27 cellular contexts compared by ENCODE assay signal in the genomic region with DNA sequence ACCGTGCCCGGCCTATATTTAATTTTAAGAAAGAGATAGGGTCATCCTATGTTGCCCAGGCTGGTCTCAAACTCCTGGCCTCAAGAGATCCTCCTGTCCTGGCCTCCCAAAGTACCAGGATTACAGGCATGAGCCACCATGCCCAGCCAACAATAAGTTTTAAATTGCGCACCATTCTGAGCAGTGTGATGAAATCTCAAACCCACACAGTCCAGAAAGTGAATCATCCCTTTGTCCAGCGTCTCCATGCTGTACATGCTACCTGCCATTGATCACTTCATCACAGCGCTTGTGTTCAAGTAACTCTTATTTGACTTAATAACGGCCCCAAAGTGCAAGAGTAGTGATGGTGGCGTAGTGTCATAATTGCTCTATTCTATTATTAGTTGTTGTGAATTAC.
"Had no signal": no experiment of that assay in that cellular context is flagged by ENCODE, and none has a peak within 500 bp of the region (broad histone marks: within the 10 kb centered on the region; RNA-seq: fewer than 3 reads in every experiment).

No MANE protein-coding gene starts in this region.

- ATAC-seq: left lobe of liver; mucosa of descending colon; natural killer cell treated with Interleukin-12 subunit alpha and Interleukin-12 subunit beta and Interleukin-15 and Interleukin-18, amount 100 ng/mL, for 72 hours; pancreas; right lobe of liver; stimulated activated naive B cell treated with anti-CD40 and anti-IgM and Interleukin-4, amounts not matched to agents 10 μg/mL and 1 μg/mL and 100 μg/mL, for 72 hours; upper lobe of right lung had no signal

- H3K4me3 Mint-ChIP-seq: mesothelial cell of epicardium; naive B cell; natural killer cell treated with Interleukin-12 subunit alpha and Interleukin-12 subunit beta and Interleukin-15 and Interleukin-18, amount 100 ng/mL, for 72 hours; neural crest cell; stimulated activated naive B cell treated with anti-CD40 and anti-IgM and Interleukin-4, amounts not matched to agents 10 μg/mL and 1 μg/mL and 100 μg/mL, for 72 hours; stimulated activated naive CD8-positive, alpha-beta T cell treated with anti-CD3 and anti-CD28 coated beads, Interleukin-15, Interleukin-2, amounts not matched to agents 100 ng/mL and 50 ng/mL, for 24 hours had no signal

- H3K27ac ChIP-seq: coronary artery, esophagus squamous epithelium, neutrophil, pancreas, right lobe of liver, thoracic aorta, upper lobe of right lung, uterus had no signal

- H3K27me3 ChIP-seq: esophagus squamous epithelium, neutrophil, pancreas, right lobe of liver, tibial nerve, upper lobe of right lung, uterus had no signal

- H3K4me1 ChIP-seq: right lobe of liver, upper lobe of right lung, uterus had no signal

- H3K9me3 Mint-ChIP-seq: mesothelial cell of epicardium; naive B cell; natural killer cell treated with Interleukin-12 subunit alpha and Interleukin-12 subunit beta and Interleukin-15 and Interleukin-18, amount 100 ng/mL, for 72 hours; neural crest cell; stimulated activated naive B cell treated with anti-CD40 and anti-IgM and Interleukin-4, amounts not matched to agents 10 μg/mL and 1 μg/mL and 100 μg/mL, for 72 hours; stimulated activated naive CD8-positive, alpha-beta T cell treated with anti-CD3 and anti-CD28 coated beads, Interleukin-15, Interleukin-2, amounts not matched to agents 100 ng/mL and 50 ng/mL, for 24 hours had no signal

- H3K4me3 ChIP-seq: coronary artery, esophagus squamous epithelium, lung, mucosa of descending colon, pancreas, right lobe of liver, thoracic aorta, tibial nerve, upper lobe of right lung, uterus had no signal

- H3K36me3 Mint-ChIP-seq: natural killer cell treated with Interleukin-12 subunit alpha and Interleukin-12 subunit beta and Interleukin-15 and Interleukin-18, amount 100 ng/mL, for 72 hours had no signal

- H3K9me3 ChIP-seq: esophagus squamous epithelium, mucosa of descending colon, neutrophil, pancreas, right lobe of liver, thoracic aorta, tibial nerve, upper lobe of right lung, uterus had no signal

- H3K36me3 ChIP-seq: esophagus squamous epithelium, neutrophil, pancreas, right lobe of liver, thoracic aorta, tibial nerve, upper lobe of right lung, uterus had no signal

- H3K27ac Mint-ChIP-seq: natural killer cell treated with Interleukin-12 subunit alpha and Interleukin-12 subunit beta and Interleukin-15 and Interleukin-18, amount 100 ng/mL, for 72 hours; stimulated activated naive B cell treated with anti-CD40 and anti-IgM and Interleukin-4, amounts not matched to agents 10 μg/mL and 1 μg/mL and 100 μg/mL, for 72 hours; stimulated activated naive CD8-positive, alpha-beta T cell treated with anti-CD3 and anti-CD28 coated beads, Interleukin-15, Interleukin-2, amounts not matched to agents 100 ng/mL and 50 ng/mL, for 24 hours had no signal

- DNase-seq: dermis blood vessel endothelial cell; effector memory CD4-positive, alpha-beta T cell; erythroblast; esophagus squamous epithelium; kidney; mesenchymal stem cell; mucosa of descending colon; naive B cell; pancreas; retina; right lobe of liver; small intestine; stimulated activated CD4-positive, alpha-beta T cell treated with anti-CD3 and anti-CD28 coated beads, Interleukin-15, amount 100 ng/mL, for 24 hours; stimulated activated CD4-positive, alpha-beta T cell treated with anti-CD3 and anti-CD28 coated beads, Interleukin-2, amount 100 ng/mL, for 48 hours; stimulated activated naive B cell treated with anti-CD40 and anti-IgM and Interleukin-4, amounts not matched to agents 10 μg/mL and 1 μg/mL and 100 μg/mL, for 72 hours; upper lobe of right lung; uterus had no signal

- H3K27me3 Mint-ChIP-seq: naive B cell; stimulated activated naive B cell treated with anti-CD40 and anti-IgM and Interleukin-4, amounts not matched to agents 10 μg/mL and 1 μg/mL and 100 μg/mL, for 72 hours; stimulated activated naive CD8-positive, alpha-beta T cell treated with anti-CD3 and anti-CD28 coated beads, Interleukin-15, Interleukin-2, amounts not matched to agents 100 ng/mL and 50 ng/mL, for 24 hours had no signal
